1 cellular context compared by ENCODE assay signal in the genomic region with DNA sequence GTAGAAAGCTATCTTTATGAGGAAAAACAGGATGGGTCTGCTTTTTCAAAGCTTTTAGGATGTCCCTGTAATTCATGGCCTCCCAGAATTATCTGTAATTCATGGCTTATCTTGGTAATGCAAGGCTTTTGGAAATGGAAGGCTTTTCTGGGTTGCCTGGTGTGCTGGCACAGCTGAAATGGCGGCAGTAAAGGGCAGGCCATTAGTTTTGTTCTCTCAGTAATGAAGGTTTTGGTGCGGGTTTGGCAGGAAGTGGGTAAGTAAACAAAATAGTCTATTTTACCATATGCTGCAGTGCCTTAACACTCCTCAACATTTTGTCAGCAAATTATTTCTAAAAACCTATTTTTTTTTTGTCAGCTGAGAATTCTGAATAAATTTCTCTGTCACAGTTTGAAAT.
TF ChIP-seq lines count a peak whose summit lies in the region.

No MANE protein-coding gene starts in this region.

TF ChIP-seq in HepG2, 621 proteins besides CTCF, POLR2A, EP300 and RAD21 (continued from another document):
- no peak for TF ChIP-seq ZNF749 (CRISPR knock-in tag; IDR thresholded peaks at IDR 0.05; ENCODE audit: borderline replicate concordance)
- TF ChIP-seq, protein P1, sequence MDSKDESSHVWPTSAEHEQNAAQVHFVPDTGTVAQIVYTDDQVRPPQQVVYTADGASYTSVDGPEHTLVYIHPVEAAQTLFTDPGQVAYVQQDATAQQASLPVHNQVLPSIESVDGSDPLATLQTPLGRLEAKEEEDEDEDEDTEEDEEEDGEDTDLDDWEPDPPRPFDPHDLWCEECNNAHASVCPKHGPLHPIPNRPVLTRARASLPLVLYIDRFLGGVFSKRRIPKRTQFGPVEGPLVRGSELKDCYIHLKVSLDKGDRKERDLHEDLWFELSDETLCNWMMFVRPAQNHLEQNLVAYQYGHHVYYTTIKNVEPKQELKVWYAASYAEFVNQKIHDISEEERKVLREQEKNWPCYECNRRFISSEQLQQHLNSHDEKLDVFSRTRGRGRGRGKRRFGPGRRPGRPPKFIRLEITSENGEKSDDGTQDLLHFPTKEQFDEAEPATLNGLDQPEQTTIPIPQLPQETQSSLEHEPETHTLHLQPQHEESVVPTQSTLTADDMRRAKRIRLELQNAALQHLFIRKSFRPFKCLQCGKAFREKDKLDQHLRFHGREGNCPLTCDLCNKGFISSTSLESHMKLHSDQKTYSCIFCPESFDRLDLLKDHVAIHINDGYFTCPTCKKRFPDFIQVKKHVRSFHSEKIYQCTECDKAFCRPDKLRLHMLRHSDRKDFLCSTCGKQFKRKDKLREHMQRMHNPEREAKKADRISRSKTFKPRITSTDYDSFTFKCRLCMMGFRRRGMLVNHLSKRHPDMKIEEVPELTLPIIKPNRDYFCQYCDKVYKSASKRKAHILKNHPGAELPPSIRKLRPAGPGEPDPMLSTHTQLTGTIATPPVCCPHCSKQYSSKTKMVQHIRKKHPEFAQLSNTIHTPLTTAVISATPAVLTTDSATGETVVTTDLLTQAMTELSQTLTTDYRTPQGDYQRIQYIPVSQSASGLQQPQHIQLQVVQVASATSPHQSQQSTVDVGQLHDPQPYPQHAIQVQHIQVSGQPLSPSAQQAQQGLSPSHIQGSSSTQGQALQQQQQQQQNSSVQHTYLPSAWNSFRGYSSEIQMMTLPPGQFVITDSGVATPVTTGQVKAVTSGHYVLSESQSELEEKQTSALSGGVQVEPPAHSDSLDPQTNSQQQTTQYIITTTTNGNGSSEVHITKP (CRISPR knock-in tag; IDR thresholded peaks at IDR 0.05; ENCODE audit: low read depth) = no peak
